In the genomic region with DNA sequence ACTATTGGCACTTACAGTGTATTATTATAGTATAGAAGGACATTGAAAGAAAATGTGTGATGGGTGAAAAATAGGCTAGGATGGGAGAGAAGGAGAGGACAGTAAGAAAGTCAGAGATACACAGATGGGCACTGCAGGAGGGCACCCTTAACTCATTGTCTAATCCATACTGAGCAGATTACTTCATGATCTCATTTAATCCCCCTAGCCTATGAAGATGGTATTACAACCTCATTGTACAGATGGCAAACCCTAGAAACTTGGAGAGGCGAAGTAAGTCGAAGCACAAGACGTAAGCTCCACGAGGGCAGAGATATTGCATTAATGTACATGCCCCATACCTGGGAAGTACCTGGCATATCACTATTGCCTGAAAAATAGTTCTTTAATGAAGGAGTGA, we compare ENCODE assay signal across 9 cellular contexts.
A peak's percentile ranks its signal among the peaks of the same experiment; 100 is the strongest.
DNase-seq lines count a peak whose midpoint lies in the region; ATAC-seq and TF ChIP-seq lines count a peak whose summit lies in the region.
"Had no signal": no experiment of that assay in that cellular context is flagged by ENCODE, and none has a peak within 500 bp of the region (broad histone marks: within the 10 kb centered on the region; RNA-seq: fewer than 3 reads in every experiment).

No MANE protein-coding gene starts in this region.

- no peak overlapping the region for H3K4me3 ChIP-seq in BE2C (ENCODE audit: low read depth, low read length)
- no peak overlapping the region for H3K4me3 ChIP-seq in fibroblast of pulmonary artery (replicated peaks; ENCODE audit: low read depth, low read length)
- H3K4me3 ChIP-seq in left lung, result no peak overlapping the region
- no peak overlapping the region for H3K4me3 ChIP-seq in hepatocyte
- H3K4me3 ChIP-seq: SJCRH30 had no signal

- no peaks in the 10 kb centered on the region for H3K36me3 ChIP-seq in BE2C
- H3K36me3 ChIP-seq in left lung, result no peaks in the 10 kb centered on the region
- H3K36me3 ChIP-seq in hepatocyte (replicated peaks; ENCODE audit: insufficient read depth, low read depth), result no peaks in the 10 kb centered on the region
- H3K36me3 ChIP-seq: SJCRH30 had no signal

- H3K4me2 ChIP-seq in hepatocyte, result no peak overlapping the region

- TF ChIP-seq CTCF in BE2C (IDR thresholded peaks at IDR 0.05; ENCODE audit: low read depth, low read length) (0 out of 2 replicates have a peak, but pooled peaks have one; percentile 10), fibroblast of pulmonary artery (IDR thresholded peaks at IDR 0.05; ENCODE audit: low read length, missing control alignments) (peak; percentile 22), left lung (IDR thresholded peaks at IDR 0.05) (no peak), hepatocyte (IDR thresholded peaks at IDR 0.05; ENCODE audit: poor library complexity) (no peak)

- no peaks in the 10 kb centered on the region for H4K20me1 ChIP-seq in hepatocyte (ENCODE audit: insufficient read depth, poor library complexity, severe bottlenecking)

- no peak overlapping the region for H3K27ac ChIP-seq in left lung
- no peak overlapping the region for H3K27ac ChIP-seq in hepatocyte
- H3K27ac ChIP-seq: SJCRH30 had no signal

- H3K27me3 ChIP-seq in BE2C (no peaks in the 10 kb centered on the region), left lung (no peaks in the 10 kb centered on the region), hepatocyte (no peaks in the 10 kb centered on the region)
- H3K27me3 ChIP-seq: SJCRH30 had no signal

- DNase-seq in BE2C (no peak), NCI-H446 treated with DMSO at 0.1 percent for 48 hours (lab: John Stamatoyannopoulos, UW) (peak; percentile 3), fibroblast of pulmonary artery (ENCODE audit: low read depth) (peak; percentile 4), left lung (no peak), hepatocyte (ENCODE audit: low spot score) (no peak), OCI-M2 (lab: John Stamatoyannopoulos, UW; ENCODE audit: unreplicated experiment) (no peak)

- H3K4me1 ChIP-seq in BE2C, result no peaks in the 10 kb centered on the region
- H3K4me1 ChIP-seq in left lung, result no peaks in the 10 kb centered on the region
- H3K4me1 ChIP-seq in hepatocyte (ENCODE audit: insufficient read depth), result no peaks in the 10 kb centered on the region
- H3K4me1 ChIP-seq: SJCRH30 had no signal

- H2AFZ ChIP-seq in hepatocyte, result no peak overlapping the region

- H3K9me2 ChIP-seq in hepatocyte (replicated peaks; ENCODE audit: insufficient read depth), result no peaks in the 10 kb centered on the region

- H3K79me2 ChIP-seq in hepatocyte, result no peaks in the 10 kb centered on the region

- intact Hi-C loops in left lung (cut with DNase I), result no loop called here

- H3K9me3 ChIP-seq in BE2C, result no peaks in the 10 kb centered on the region
- H3K9me3 ChIP-seq in left lung, result no peaks in the 10 kb centered on the region
- no peaks in the 10 kb centered on the region for H3K9me3 ChIP-seq in hepatocyte (ENCODE audit: low read depth)
- H3K9me3 ChIP-seq: SJCRH30 had no signal

- peak; percentile 80 for ATAC-seq in GM18868 (IDR thresholded peaks at IDR 0.05; ENCODE audit: unreplicated experiment)
- ATAC-seq in HG03097 (IDR thresholded peaks at IDR 0.05; ENCODE audit: low FRiP score, unreplicated experiment), result no peak
- no peak for ATAC-seq in left lung

- WGBS in hepatocyte (ENCODE audit: low lambda C conversion rate, missing lambda C conversion rate), result 87% methylated on average over 4 of the region's 4 CpGs

Comparison
In these comparisons a context has a peak if more than half of its experiments do, and no peak if none do; other contexts are left out.
1. DNase-seq: peak in NCI-H446 treated with DMSO at 0.1 percent for 48 hours (single experiment) and fibroblast of pulmonary artery (single experiment); none in BE2C (single experiment), left lung (0 of 2), hepatocyte (single experiment) and OCI-M2 (single experiment).
2. CTCF ChIP-seq: peak in BE2C (single experiment) and fibroblast of pulmonary artery (single experiment); none in left lung (0 of 2) and hepatocyte (single experiment).